In genomic region chr1:21304488-21304887, GRCh38 we compare ENCODE assay signal across 1 cellular context.
TF ChIP-seq lines count a peak whose summit lies in the region.

No MANE protein-coding gene starts in this region.

TF ChIP-seq in HepG2, 621 proteins besides CTCF, POLR2A, EP300 and RAD21 (continued from another document):
- TF ChIP-seq ZNF543 (CRISPR knock-in tag; IDR thresholded peaks at IDR 0.05) = no peak
- TF ChIP-seq KDM6A (CRISPR knock-in tag; IDR thresholded peaks at IDR 0.05; ENCODE audit: low read depth) = no peak
- TF ChIP-seq, protein P1, sequence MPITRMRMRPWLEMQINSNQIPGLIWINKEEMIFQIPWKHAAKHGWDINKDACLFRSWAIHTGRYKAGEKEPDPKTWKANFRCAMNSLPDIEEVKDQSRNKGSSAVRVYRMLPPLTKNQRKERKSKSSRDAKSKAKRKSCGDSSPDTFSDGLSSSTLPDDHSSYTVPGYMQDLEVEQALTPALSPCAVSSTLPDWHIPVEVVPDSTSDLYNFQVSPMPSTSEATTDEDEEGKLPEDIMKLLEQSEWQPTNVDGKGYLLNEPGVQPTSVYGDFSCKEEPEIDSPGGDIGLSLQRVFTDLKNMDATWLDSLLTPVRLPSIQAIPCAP (CRISPR knock-in tag; IDR thresholded peaks at IDR 0.05; ENCODE audit: low read depth) = no peak
- no peak for TF ChIP-seq HHEX (CRISPR knock-in tag; IDR thresholded peaks at IDR 0.05)
- TF ChIP-seq SP4 (CRISPR knock-in tag; IDR thresholded peaks at IDR 0.05) = no peak
- TF ChIP-seq ZNF879 (CRISPR knock-in tag; IDR thresholded peaks at IDR 0.05) = no peak
- no peak for TF ChIP-seq ZNF530 (CRISPR knock-in tag; IDR thresholded peaks at IDR 0.05; ENCODE audit: low read depth)
- no peak for TF ChIP-seq FOSL1 (CRISPR knock-in tag; IDR thresholded peaks at IDR 0.05; ENCODE audit: borderline replicate concordance)
- no peak for TF ChIP-seq ZBTB38 (CRISPR knock-in tag; IDR thresholded peaks at IDR 0.05)
- TF ChIP-seq ZFP1 (CRISPR knock-in tag; IDR thresholded peaks at IDR 0.05) = no peak
- TF ChIP-seq ZNF124 (CRISPR knock-in tag; IDR thresholded peaks at IDR 0.05) = no peak
- TF ChIP-seq FOXJ3 (CRISPR knock-in tag; IDR thresholded peaks at IDR 0.05; ENCODE audit: borderline replicate concordance) = no peak
- no peak for TF ChIP-seq SRF (IDR thresholded peaks at IDR 0.05; ENCODE audit: low read depth, low read length)
- TF ChIP-seq ETV6 (CRISPR knock-in tag; conservative IDR thresholded peaks at IDR 0.05) = no peak
